ENCODE assay signal across 1 cellular context in genomic region chr16:1491327-1491726, GRCh38.
TF ChIP-seq lines count a peak whose summit lies in the region.

No MANE protein-coding gene starts in this region.

TF ChIP-seq in K562, 482 proteins besides CTCF, POLR2A, EP300 and RAD21:
- TF ChIP-seq ZNF639 (CRISPR knock-in tag; conservative IDR thresholded peaks at IDR 0.05 in 1 of 2, IDR thresholded peaks at IDR 0.05 in 1 of 2) (no peak), YY1 (IDR thresholded peaks at IDR 0.05; ENCODE audit: borderline replicate concordance in 1 of 3, control insufficient read depth in 1 of 3, extremely low read depth in 1 of 3, insufficient read depth in 3 of 3, insufficient read length in 1 of 3, insufficient replicate concordance in 2 of 3, low read depth in 1 of 3, low read length in 2 of 3) (peak in 1 of 3 experiments; percentile 22)
